Comparison of ENCODE assay signal across 16 cellular contexts in genomic region chr6:156998824-156999330, GRCh38.
DNase-seq lines count a peak whose midpoint lies in the region; ATAC-seq and TF ChIP-seq lines count a peak whose summit lies in the region.
"Had no signal": no experiment of that assay in that cellular context is flagged by ENCODE, and none has a peak within 500 bp of the region (broad histone marks: within the 10 kb centered on the region; RNA-seq: fewer than 3 reads in every experiment).

No MANE protein-coding gene starts in this region.

- H3K36me3 Mint-ChIP-seq in WTC11: 0 out of 2 replicates have a peak, but pooled peaks cover 3% of the 10 kb centered on the region

- DNase-seq in cardiac muscle cell (ENCODE audit: low read depth in 1 of 2, low spot score in 1 of 2) (no peak), heart right ventricle (no peak), WTC11 (ENCODE audit: low spot score) (no peak), left kidney (ENCODE audit: low read depth, low spot score) (peak; percentile 49), thyroid gland (peak; percentile 53 to 74), NCI-H526 (lab: John Stamatoyannopoulos, UW) (no peak), cerebellar nuclear complex (lab: John Stamatoyannopoulos, UW) (no peak)
- DNase-seq: BE2C; C1 segment of cervical spinal cord; CD4-positive, CD25-positive, alpha-beta regulatory T cell; CD8-positive, alpha-beta memory T cell; COR-L47; DMS 273 treated with DMSO at 0.1 percent for 48 hours; DMS79; GDM1 had no signal

- peak overlapping the region; percentile 56 for H3K27ac ChIP-seq in cardiac muscle cell
- no peak overlapping the region for H3K27ac ChIP-seq in heart right ventricle
- H3K27ac ChIP-seq in thyroid gland: peak overlapping the region in 2 of 3 donors; percentile 17 to 18

- no peak overlapping the region for H3K4me3 Mint-ChIP-seq in WTC11
- H3K4me3 Mint-ChIP-seq: CD4-positive, CD25-positive, alpha-beta regulatory T cell; CD8-positive, alpha-beta memory T cell had no signal

- peak overlapping the region; percentile 83 for H3K27ac Mint-ChIP-seq in WTC11

- H3K4me3 ChIP-seq in cardiac muscle cell: no peak overlapping the region
- H3K4me3 ChIP-seq in heart right ventricle: no peak overlapping the region
- H3K4me3 ChIP-seq in thyroid gland (replicated peaks in 1 of 3): no peak overlapping the region
- H3K4me3 ChIP-seq: HAP-1 had no signal

- WGBS in heart right ventricle, 2 donors: 94% methylated on average over 7 of the region's 7 CpGs
- 58 to 64% methylated on average over 7 of the region's 7 CpGs for WGBS in thyroid gland, 2 donors

- no peaks in the 10 kb centered on the region for H3K27me3 ChIP-seq in cardiac muscle cell
- H3K27me3 ChIP-seq in heart right ventricle: no peaks in the 10 kb centered on the region
- no peaks in the 10 kb centered on the region for H3K27me3 ChIP-seq in thyroid gland
- H3K27me3 ChIP-seq: BE2C had no signal

- TF ChIP-seq CTCF in cardiac muscle cell (IDR thresholded peaks at IDR 0.05; ENCODE audit: low read depth, low read length) (no peak), heart right ventricle (IDR thresholded peaks at IDR 0.05) (no peak), WTC11 (IDR thresholded peaks at IDR 0.05) (no peak), thyroid gland (IDR thresholded peaks at IDR 0.05) (peak in 1 of 6 experiments; percentile 44)

- no peaks in the 10 kb centered on the region for H3K9me3 ChIP-seq in cardiac muscle cell (ENCODE audit: low read depth)
- H3K9me3 ChIP-seq in heart right ventricle: no peaks in the 10 kb centered on the region
- no peaks in the 10 kb centered on the region for H3K9me3 ChIP-seq in thyroid gland
- H3K9me3 ChIP-seq: BE2C, HAP-1 had no signal

- no peaks in the 10 kb centered on the region for H3K9me3 Mint-ChIP-seq in WTC11
- H3K9me3 Mint-ChIP-seq: CD4-positive, CD25-positive, alpha-beta regulatory T cell; CD8-positive, alpha-beta memory T cell had no signal

- peaks cover 67% of the 10 kb centered on the region for H3K4me1 Mint-ChIP-seq in WTC11

- no peak for TF ChIP-seq POLR2A in thyroid gland (IDR thresholded peaks at IDR 0.05)

- intact Hi-C loops in heart right ventricle (cut with DNase I): no loop called here
- intact Hi-C loops in thyroid gland (cut with DNase I): no loop called here

- H3K36me3 ChIP-seq in cardiac muscle cell (no peaks in the 10 kb centered on the region), heart right ventricle (no peaks in the 10 kb centered on the region), thyroid gland (no peaks in the 10 kb centered on the region)
- H3K36me3 ChIP-seq: BE2C, HAP-1 had no signal

- POLR2A ChIA-PET in WTC11 (lab: Charles Lee): no interaction called here

- CTCF ChIA-PET in WTC11 (lab: Charles Lee): interaction anchor here (0.7 to 1.4 kb wide), 2 partner anchors 14 to 185 kb away, joined by 3 read pairs; no protein-coding TSS in a partner anchor

- no peaks in the 10 kb centered on the region for H3K27me3 Mint-ChIP-seq in WTC11 (ENCODE audit: low read depth)
- H3K27me3 Mint-ChIP-seq: CD4-positive, CD25-positive, alpha-beta regulatory T cell; CD8-positive, alpha-beta memory T cell had no signal

- no peak for ATAC-seq in heart right ventricle
- no peak for ATAC-seq in WTC11

- H3K4me1 ChIP-seq in cardiac muscle cell (ENCODE audit: low read depth) (no peaks in the 10 kb centered on the region), heart right ventricle (peaks cover 0 to 38% (median 18%) of the 10 kb centered on the region in 9 donors), thyroid gland (peaks cover 18 to 24% of the 10 kb centered on the region in 2 donors)

TF ChIP-seq in WTC11, 78 proteins besides CTCF, POLR2A, EP300 and RAD21:
- no peak for TF ChIP-seq CBFB (CRISPR knock-in tag; IDR thresholded peaks at IDR 0.05; ENCODE audit: low read depth)
- TF ChIP-seq ZNF416 (CRISPR knock-in tag; IDR thresholded peaks at IDR 0.05): no peak
- no peak for TF ChIP-seq ZMAT4 (CRISPR knock-in tag; IDR thresholded peaks at IDR 0.05)
- no peak for TF ChIP-seq ZNF671 (CRISPR knock-in tag; IDR thresholded peaks at IDR 0.05)

Comparison
In these comparisons a context has a peak if more than half of its experiments do, and no peak if none do; other contexts are left out.
1. H3K27ac ChIP-seq: peak in cardiac muscle cell (single experiment) and thyroid gland (2 of 3); none in heart right ventricle (0 of 10).
2. DNase-seq: peak in left kidney (single experiment) and thyroid gland (2 of 2); none in cardiac muscle cell (0 of 2), heart right ventricle (0 of 2), WTC11 (single experiment), NCI-H526 (0 of 2) and cerebellar nuclear complex (0 of 2).